20 cellular contexts compared by ENCODE assay signal in the genomic region with DNA sequence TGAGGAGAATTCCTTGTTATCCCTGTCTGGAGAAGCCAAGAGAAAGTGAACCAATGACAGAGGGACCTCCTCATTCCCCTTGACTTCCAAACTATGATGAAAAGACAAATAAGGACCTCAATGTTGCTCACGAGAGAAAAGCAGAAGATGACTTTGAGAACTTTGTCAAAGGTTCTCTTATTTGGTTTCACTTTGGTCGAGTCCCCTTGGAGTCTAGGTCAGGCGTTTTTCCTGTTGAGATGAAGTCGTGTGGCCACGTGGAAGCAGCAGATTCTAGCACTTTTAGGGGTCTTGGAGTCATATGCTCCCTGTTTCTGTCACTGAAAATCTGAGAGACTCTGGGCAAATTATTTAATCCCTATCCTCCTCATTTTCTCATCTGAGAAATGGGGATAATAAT. TPM values are rescaled to one million over a fixed set of nuclear protein-coding genes. Genes with fewer than 3 reads are reported as not detected.
A peak's percentile ranks its signal among the peaks of the same experiment; 100 is the strongest.
DNase-seq lines count a peak whose midpoint lies in the region; ATAC-seq, FAIRE-seq and TF ChIP-seq lines count a peak whose summit lies in the region.
"Had no signal": no experiment of that assay in that cellular context is flagged by ENCODE, and none has a peak within 500 bp of the region (broad histone marks: within the 10 kb centered on the region; RNA-seq: fewer than 3 reads in every experiment).

No MANE protein-coding gene starts in this region.

- peaks cover 35% of the 10 kb centered on the region for H3K4me1 Mint-ChIP-seq in WTC11

- in situ Hi-C loops in HepG2 (cut with HindIII; ENCODE audit: extremely low pct_ligation_motif_present, low pct_unique_long_range_greater_than_20kb) = no loop called here

- peak; percentile 53 for DNase-seq in Karpas-422
- DNase-seq in WTC11 (ENCODE audit: low spot score) = no peak
- no peak for DNase-seq in HepG2 (ENCODE audit: low spot score)
- no peak for DNase-seq in smooth muscle cell (lab: John Stamatoyannopoulos, UW; ENCODE audit: unreplicated experiment)
- no peak for DNase-seq in NCI-H2196 treated with DMSO at 0.1 percent for 48 hours (lab: John Stamatoyannopoulos, UW; ENCODE audit: unreplicated experiment)
- DNase-seq: activated CD4-positive, alpha-beta T cell treated with anti-CD3 and anti-CD28 coated beads, Interleukin-2, amount 10 ng/mL, durations not matched to agents 7 days and 5 days; activated naive CD4-positive, alpha-beta T cell treated with anti-CD3 and anti-CD28 coated beads for 36 hours; AML-193; MG63; NCI-H2081 treated with DMSO at 0.1 percent for 48 hours; NCI-H524 treated with DMSO at 0.1 percent for 48 hours; PC-9; spleen had no signal

- TF ChIP-seq EP300 in HepG2 (IDR thresholded peaks at IDR 0.05; ENCODE audit: low read depth in 2 of 2, low read length in 2 of 2) (no peak), HepG2 (CRISPR knock-in tag; IDR thresholded peaks at IDR 0.05; ENCODE audit: borderline replicate concordance) (no peak)

- no peaks in the 10 kb centered on the region for H4K20me1 ChIP-seq in Karpas-422 (ENCODE audit: insufficient read depth, low read depth, low read length)
- no peaks in the 10 kb centered on the region for H4K20me1 ChIP-seq in HepG2 (ENCODE audit: insufficient read depth, low read length)
- no peaks in the 10 kb centered on the region for H4K20me1 ChIP-seq in smooth muscle cell (ENCODE audit: low read depth)

- ATAC-seq in WTC11 (no peak), HepG2 (no peak), GM19467 (IDR thresholded peaks at IDR 0.05; ENCODE audit: unreplicated experiment) (no peak), HG02970 (IDR thresholded peaks at IDR 0.05; ENCODE audit: low FRiP score, unreplicated experiment) (no peak)
- ATAC-seq: HCT116, SK-N-SH treated with all-trans-retinoic acid at 6 μM for 48 hours had no signal

- no peaks in the 10 kb centered on the region for H3K9me2 ChIP-seq in Karpas-422 (replicated peaks; ENCODE audit: insufficient read depth, low read length)

- H3K36me3 ChIP-seq in Karpas-422 (ENCODE audit: insufficient read depth, low read length) = no peaks in the 10 kb centered on the region
- H3K36me3 ChIP-seq in HepG2 (replicated peaks in 1 of 2; ENCODE audit: control insufficient read depth in 1 of 2, insufficient read depth in 2 of 2, low read length in 2 of 2) = no peaks in the 10 kb centered on the region
- H3K36me3 ChIP-seq in smooth muscle cell (ENCODE audit: low read depth) = no peaks in the 10 kb centered on the region
- H3K36me3 ChIP-seq: MG63 had no signal

- H2AFZ ChIP-seq in Karpas-422 (ENCODE audit: low read length) (no peak overlapping the region), HepG2 (ENCODE audit: low read length) (no peak overlapping the region), smooth muscle cell (ENCODE audit: low read depth) (peak overlapping the region; percentile 68)
- H2AFZ ChIP-seq: PC-9 had no signal

- H3K79me2 ChIP-seq in Karpas-422 (ENCODE audit: low read length) (no peaks in the 10 kb centered on the region), HepG2 (ENCODE audit: insufficient read depth, low read length) (no peaks in the 10 kb centered on the region), smooth muscle cell (ENCODE audit: low read depth) (no peaks in the 10 kb centered on the region)

- H3K9me3 ChIP-seq in Karpas-422 (ENCODE audit: low read length) (no peaks in the 10 kb centered on the region), HepG2 (ENCODE audit: low read length) (no peaks in the 10 kb centered on the region), smooth muscle cell (replicated peaks; ENCODE audit: low read depth) (no peaks in the 10 kb centered on the region)
- H3K9me3 ChIP-seq: MG63, spleen had no signal

- peaks cover 3% of the 10 kb centered on the region; the same call in 1 of the 2 replicates for H3K36me3 Mint-ChIP-seq in WTC11

- H3K9ac ChIP-seq in Karpas-422 (ENCODE audit: low read length) (0 out of 2 replicates have a peak overlapping the region, but pooled peaks have one; percentile 4), HepG2 (ENCODE audit: insufficient read depth, low read depth, low read length) (no peak overlapping the region), smooth muscle cell (ENCODE audit: low read depth) (no peak overlapping the region)

- no peaks in the 10 kb centered on the region for H3K27me3 ChIP-seq in Karpas-422 (ENCODE audit: low read length)
- no peaks in the 10 kb centered on the region for H3K27me3 ChIP-seq in HepG2 (ENCODE audit: control insufficient read depth in 1 of 2, insufficient read depth in 2 of 2, low read length in 2 of 2)
- no peaks in the 10 kb centered on the region for H3K27me3 ChIP-seq in smooth muscle cell (ENCODE audit: low read depth)
- H3K27me3 ChIP-seq: MG63, spleen had no signal

- no peak for TF ChIP-seq POLR2A in HepG2 (IDR thresholded peaks at IDR 0.05; ENCODE audit: insufficient read depth in 1 of 2, low read depth in 2 of 2, low read length in 2 of 2)

- H3K4me1 ChIP-seq in Karpas-422 (ENCODE audit: low read length) (peaks cover 19% of the 10 kb centered on the region), HepG2 (ENCODE audit: insufficient read depth, low read length) (peaks cover 39% of the 10 kb centered on the region), smooth muscle cell (ENCODE audit: low read depth) (peaks cover 14% of the 10 kb centered on the region)

- no peak for TF ChIP-seq RAD21 in HepG2 (CRISPR knock-in tag; IDR thresholded peaks at IDR 0.05)

- 48% methylated on average over 5 of the region's 5 CpGs for WGBS in HepG2 (ENCODE audit: low lambda C conversion rate)
- 74% methylated on average over 5 of the region's 5 CpGs for WGBS in smooth muscle cell (ENCODE audit: low lambda C conversion rate)

- H3K9me3 Mint-ChIP-seq in WTC11 = no peaks in the 10 kb centered on the region
- H3K9me3 Mint-ChIP-seq: activated CD4-positive, alpha-beta T cell treated with anti-CD3 and anti-CD28 coated beads, Interleukin-2, amount 10 ng/mL, durations not matched to agents 7 days and 5 days; activated naive CD4-positive, alpha-beta T cell treated with anti-CD3 and anti-CD28 coated beads for 36 hours had no signal

- intact Hi-C loops in HepG2 (cut with micrococcal nuclease; ENCODE audit: unreplicated experiment) = loop anchor here (10.0 kb wide), 1 partner anchor 133 kb away; a partner anchor contains a TSS

- peak overlapping the region; percentile 45 for H3K4me3 Mint-ChIP-seq in WTC11
- H3K4me3 Mint-ChIP-seq: activated CD4-positive, alpha-beta T cell treated with anti-CD3 and anti-CD28 coated beads, Interleukin-2, amount 10 ng/mL, durations not matched to agents 7 days and 5 days; activated naive CD4-positive, alpha-beta T cell treated with anti-CD3 and anti-CD28 coated beads for 36 hours had no signal

- H3K27ac Mint-ChIP-seq in WTC11 = peak overlapping the region; percentile 3
- H3K27ac Mint-ChIP-seq: activated CD4-positive, alpha-beta T cell treated with anti-CD3 and anti-CD28 coated beads, Interleukin-2, amount 10 ng/mL, durations not matched to agents 7 days and 5 days; activated naive CD4-positive, alpha-beta T cell treated with anti-CD3 and anti-CD28 coated beads for 36 hours had no signal

- peaks cover 70% of the 10 kb centered on the region for H3K27me3 Mint-ChIP-seq in WTC11 (ENCODE audit: low read depth)
- H3K27me3 Mint-ChIP-seq: activated CD4-positive, alpha-beta T cell treated with anti-CD3 and anti-CD28 coated beads, Interleukin-2, amount 10 ng/mL, durations not matched to agents 7 days and 5 days had no signal

- TF ChIP-seq CTCF in WTC11 (IDR thresholded peaks at IDR 0.05) (no peak), HepG2 (CRISPR knock-in tag; IDR thresholded peaks at IDR 0.05) (no peak), smooth muscle cell (IDR thresholded peaks at IDR 0.05; ENCODE audit: borderline replicate concordance, insufficient read depth, poor library complexity, severe bottlenecking) (no peak)

- no TSS peak for BruUV-seq in HepG2 (replicated peaks; lab: Mats Ljungman, UMichigan)

- CTCF ChIA-PET in WTC11 (lab: Charles Lee) = interaction anchor here (1.0 to 1.3 kb wide), 6 partner anchors 13 to 133 kb away, joined by 3 to 4 read pairs (median 3); a partner anchor contains a TSS
- CTCF ChIA-PET in HepG2 (lab: Yijun Ruan, JAX; ENCODE audit: low intra/inter-chr PET ratio, low total read pairs) = no interaction called here

- no peaks in the 10 kb centered on the region for H3F3A ChIP-seq in smooth muscle cell (ENCODE audit: low read depth)

- no peak overlapping the region for H3K27ac ChIP-seq in Karpas-422 (ENCODE audit: low read length)
- H3K27ac ChIP-seq in HepG2 (ENCODE audit: extremely low read length, insufficient read depth, low read length) = no peak overlapping the region
- no peak overlapping the region for H3K27ac ChIP-seq in smooth muscle cell (ENCODE audit: low read depth)
- H3K27ac ChIP-seq: PC-9 had no signal

- POLR2A ChIA-PET in WTC11 (lab: Charles Lee) = no interaction called here
- POLR2A ChIA-PET in HepG2 (lab: Yijun Ruan, JAX) = interaction anchor here (1.0 kb wide), 2 partner anchors 15 to 119 kb away, joined by 3 to 5 read pairs; a partner anchor contains a TSS

- H3K4me3 ChIP-seq in Karpas-422 (ENCODE audit: low read length) (no peak overlapping the region), HepG2 (replicated peaks in 1 of 3; ENCODE audit: insufficient read depth in 1 of 3, low read depth in 2 of 3, low read length in 3 of 3) (peak overlapping the region in 2 of 3 experiments; percentile 42 to 44; a peak in 4 of 6 replicates), smooth muscle cell (no peak overlapping the region)
- H3K4me3 ChIP-seq: MG63, PC-9, spleen had no signal

- FAIRE-seq in HepG2 (lab: Jason Lieb, UNC) = no peak
- FAIRE-seq: colon, TTC549 had no signal

- H3K4me2 ChIP-seq in Karpas-422 (ENCODE audit: low read depth, low read length, poor library complexity, severe bottlenecking) (no peak overlapping the region), HepG2 (ENCODE audit: low read depth, low read length) (peak overlapping the region; percentile 71), smooth muscle cell (peak overlapping the region; percentile 72)
- H3K4me2 ChIP-seq: PC-9 had no signal

RNA-seq across cellular contexts. Expression of a gene that starts 33.8 kb away (rescaled TPM):
- total RNA-seq in Karpas-422 (2014; rRNA removed; shearing (Covaris generic); ENCODE audit: low replicate concordance) = not detected in 2 replicates
- total RNA-seq in WTC11 (2021) (18.2 to 24.3 TPM (median 20.9 TPM) in 3 replicates), HepG2 (2016; rRNA removed; fragmentation: Illumina TruSeq; extraction: Trizol) (9.2 and 38.3 TPM in 2 replicates), smooth muscle cell (1.6 and 8.6 TPM in 2 replicates)
- 1.1 and 3.1 TPM in 2 replicates for total RNA-seq in HepG2 (2016; cell fraction: cytosol; rRNA removed; fragmentation: Illumina TruSeq; extraction: Trizol; ENCODE audit: low read depth)
- 6.6 and 41.7 TPM in 2 replicates for total RNA-seq in HepG2 (2016; cell fraction: insoluble cytoplasmic fraction; rRNA removed; fragmentation: Illumina TruSeq; extraction: Trizol)
- 3.6 and 4.1 TPM in 2 replicates for total RNA-seq in HepG2 (2016; cell fraction: membrane; rRNA removed; fragmentation: Illumina TruSeq; extraction: Trizol)
- total RNA-seq in HepG2 (2016; cell fraction: nucleus; rRNA removed; fragmentation: Illumina TruSeq; extraction: Trizol) = 44.6 and 58.3 TPM in 2 replicates
- polyA plus RNA-seq in HepG2 (2011; rRNA removed) (7.4 and 9.8 TPM in 2 replicates), smooth muscle cell (1.6 and 2.8 TPM in 2 replicates)
- 4.1 and 4.4 TPM in 2 replicates for polyA plus RNA-seq in HepG2 (2011; cell fraction: cytosol; rRNA removed)
- 113 and 136 TPM in 2 replicates for polyA plus RNA-seq in HepG2 (2011; cell fraction: nucleus; rRNA removed)
- polyA plus RNA-seq in HepG2 (2012) = 7.6 and 8.6 TPM in 2 replicates
- 0.91 and 1.3 TPM in 2 replicates for polyA plus RNA-seq in HepG2 (2016; cell fraction: cytosol; fragmentation: Illumina TruSeq; extraction: Trizol; ENCODE audit: low read depth)
- 5.7 and 8.4 TPM in 2 replicates for polyA plus RNA-seq in HepG2 (2016; cell fraction: insoluble cytoplasmic fraction; fragmentation: Illumina TruSeq; extraction: Trizol; ENCODE audit: low read depth)
- polyA plus RNA-seq in HepG2 (2016; cell fraction: membrane; fragmentation: Illumina TruSeq; extraction: Trizol; ENCODE audit: low read depth) = 1.5 and 2.1 TPM in 2 replicates
- polyA plus RNA-seq in HepG2 (2016; cell fraction: nucleus; fragmentation: Illumina TruSeq; extraction: Trizol; ENCODE audit: insufficient read depth, low read depth) = 114 and 115 TPM in 2 replicates
- polyA minus RNA-seq in HepG2 (2011; rRNA and poly(A)+ RNA removed; ENCODE audit: low replicate concordance) = 7.1 TPM in 1 of 2 replicates, not detected in the other
- polyA minus RNA-seq in HepG2 (2011; cell fraction: cytosol; rRNA and poly(A)+ RNA removed) = 4.7 and 7.3 TPM in 2 replicates
- 12.5 and 15.2 TPM in 2 replicates for polyA minus RNA-seq in HepG2 (2011; cell fraction: nucleus; rRNA and poly(A)+ RNA removed)
- total RNA-seq: activated CD4-positive, alpha-beta T cell treated with anti-CD3 and anti-CD28 coated beads, Interleukin-2, amount 10 ng/mL, durations not matched to agents 7 days and 5 days; activated naive CD4-positive, alpha-beta T cell treated with anti-CD3 and anti-CD28 coated beads for 36 hours; PC-9; pulmonary artery endothelial cell had no signal
- polyA plus RNA-seq: spleen had no signal

Comparison
In these comparisons a context has a peak if more than half of its experiments do, and no peak if none do; other contexts are left out.
1. H3K4me3 ChIP-seq: peak in HepG2 (2 of 3); none in Karpas-422 (single experiment) and smooth muscle cell (single experiment).